ENCODE assay signal across 1 cellular context in the genomic region with DNA sequence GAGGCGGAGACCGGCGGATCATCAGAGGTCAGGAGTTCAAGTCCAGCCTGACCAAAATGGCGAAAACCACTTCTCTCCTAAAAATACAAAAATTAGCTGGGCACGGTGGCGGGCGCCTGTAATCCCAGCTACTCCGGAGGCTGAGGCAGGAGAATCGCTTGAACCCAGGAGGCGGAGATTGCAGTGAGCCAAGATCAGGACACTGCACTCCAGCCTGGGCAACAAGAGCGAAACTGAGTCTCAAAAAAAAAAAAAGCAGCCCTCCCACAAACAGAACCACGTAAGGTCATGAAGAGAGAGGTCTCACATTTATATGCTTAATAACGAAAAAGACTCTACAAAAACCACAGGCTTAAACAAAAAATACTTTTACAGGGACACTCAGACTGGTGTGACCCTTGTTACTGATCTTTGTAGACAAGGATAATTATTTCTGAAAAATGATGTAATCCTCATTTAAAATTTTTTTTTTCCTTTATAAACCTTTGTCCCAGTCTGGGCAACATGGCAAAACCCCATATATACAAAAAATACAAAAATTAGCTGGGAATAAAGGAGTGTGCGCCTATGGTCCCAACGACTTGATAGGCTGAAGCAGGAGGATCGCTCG.
A peak's percentile ranks its signal among the peaks of the same experiment; 100 is the strongest.
TF ChIP-seq lines count a peak whose summit lies in the region.

No MANE protein-coding gene starts in this region.

TF ChIP-seq in HepG2, 621 proteins besides CTCF, POLR2A, EP300 and RAD21 (continues in another document):
- TF ChIP-seq, protein P1, sequence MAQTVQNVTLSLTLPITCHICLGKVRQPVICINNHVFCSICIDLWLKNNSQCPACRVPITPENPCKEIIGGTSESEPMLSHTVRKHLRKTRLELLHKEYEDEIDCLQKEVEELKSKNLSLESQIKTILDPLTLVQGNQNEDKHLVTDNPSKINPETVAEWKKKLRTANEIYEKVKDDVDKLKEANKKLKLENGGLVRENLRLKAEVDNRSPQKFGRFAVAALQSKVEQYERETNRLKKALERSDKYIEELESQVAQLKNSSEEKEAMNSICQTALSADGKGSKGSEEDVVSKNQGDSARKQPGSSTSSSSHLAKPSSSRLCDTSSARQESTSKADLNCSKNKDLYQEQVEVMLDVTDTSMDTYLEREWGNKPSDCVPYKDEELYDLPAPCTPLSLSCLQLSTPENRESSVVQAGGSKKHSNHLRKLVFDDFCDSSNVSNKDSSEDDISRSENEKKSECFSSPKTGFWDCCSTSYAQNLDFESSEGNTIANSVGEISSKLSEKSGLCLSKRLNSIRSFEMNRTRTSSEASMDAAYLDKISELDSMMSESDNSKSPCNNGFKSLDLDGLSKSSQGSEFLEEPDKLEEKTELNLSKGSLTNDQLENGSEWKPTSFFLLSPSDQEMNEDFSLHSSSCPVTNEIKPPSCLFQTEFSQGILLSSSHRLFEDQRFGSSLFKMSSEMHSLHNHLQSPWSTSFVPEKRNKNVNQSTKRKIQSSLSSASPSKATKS (CRISPR knock-in tag; IDR thresholded peaks at IDR 0.05) = 0 out of 2 replicates have a peak, but pooled peaks have one; percentile 0
- TF ChIP-seq HDAC6 (IDR thresholded peaks at IDR 0.05; ENCODE audit: low read depth, low read length) (no peak), ZNF335 (CRISPR knock-in tag; IDR thresholded peaks at IDR 0.05) (no peak), ZKSCAN5 (CRISPR knock-in tag; IDR thresholded peaks at IDR 0.05) (0 out of 2 replicates have a peak, but pooled peaks have one; percentile 1), SRSF9 (IDR thresholded peaks at IDR 0.05; ENCODE audit: borderline replicate concordance, insufficient read depth, low read depth, low read length, poor library complexity, severe bottlenecking) (no peak), ZZZ3 (CRISPR knock-in tag; IDR thresholded peaks at IDR 0.05; ENCODE audit: borderline replicate concordance) (no peak), ZSCAN25 (CRISPR knock-in tag; IDR thresholded peaks at IDR 0.05) (no peak), TOE1 (CRISPR knock-in tag; IDR thresholded peaks at IDR 0.05) (no peak), SPEN (CRISPR knock-in tag; IDR thresholded peaks at IDR 0.05; ENCODE audit: low read depth) (no peak), PAWR (CRISPR knock-in tag; IDR thresholded peaks at IDR 0.05; ENCODE audit: borderline replicate concordance) (no peak), MED1 (CRISPR knock-in tag; IDR thresholded peaks at IDR 0.05) (no peak), ZNF343 (CRISPR knock-in tag; IDR thresholded peaks at IDR 0.05) (no peak), GLI4 (CRISPR knock-in tag; IDR thresholded peaks at IDR 0.05; ENCODE audit: borderline replicate concordance) (no peak; the same call in 1 of the 2 replicates), ZNF569 (CRISPR knock-in tag; IDR thresholded peaks at IDR 0.05; ENCODE audit: borderline replicate concordance) (0 out of 2 replicates have a peak, but pooled peaks have one; percentile 45), ZMYM2 (CRISPR knock-in tag; IDR thresholded peaks at IDR 0.05) (no peak), ZNF768 (CRISPR knock-in tag; IDR thresholded peaks at IDR 0.05) (no peak), KMT2A (CRISPR knock-in tag; IDR thresholded peaks at IDR 0.05) (no peak), ZNF709 (CRISPR knock-in tag; IDR thresholded peaks at IDR 0.05) (0 out of 2 replicates have a peak, but pooled peaks have one; percentile 44), CBFB (CRISPR knock-in tag; IDR thresholded peaks at IDR 0.05) (no peak), PRMT3 (CRISPR knock-in tag; IDR thresholded peaks at IDR 0.05; ENCODE audit: borderline replicate concordance, low read depth) (no peak), JARID2 (CRISPR knock-in tag; IDR thresholded peaks at IDR 0.05; ENCODE audit: insufficient replicate concordance) (no peak)
- TF ChIP-seq, protein P2, sequence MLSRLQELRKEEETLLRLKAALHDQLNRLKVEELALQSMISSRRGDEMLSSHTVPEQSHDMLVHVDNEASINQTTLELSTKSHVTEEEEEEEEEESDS (CRISPR knock-in tag; IDR thresholded peaks at IDR 0.05; ENCODE audit: borderline replicate concordance) = no peak
- TF ChIP-seq, protein P3, sequence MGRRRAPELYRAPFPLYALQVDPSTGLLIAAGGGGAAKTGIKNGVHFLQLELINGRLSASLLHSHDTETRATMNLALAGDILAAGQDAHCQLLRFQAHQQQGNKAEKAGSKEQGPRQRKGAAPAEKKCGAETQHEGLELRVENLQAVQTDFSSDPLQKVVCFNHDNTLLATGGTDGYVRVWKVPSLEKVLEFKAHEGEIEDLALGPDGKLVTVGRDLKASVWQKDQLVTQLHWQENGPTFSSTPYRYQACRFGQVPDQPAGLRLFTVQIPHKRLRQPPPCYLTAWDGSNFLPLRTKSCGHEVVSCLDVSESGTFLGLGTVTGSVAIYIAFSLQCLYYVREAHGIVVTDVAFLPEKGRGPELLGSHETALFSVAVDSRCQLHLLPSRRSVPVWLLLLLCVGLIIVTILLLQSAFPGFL (CRISPR knock-in tag; IDR thresholded peaks at IDR 0.05) = no peak
- TF ChIP-seq, protein P4, sequence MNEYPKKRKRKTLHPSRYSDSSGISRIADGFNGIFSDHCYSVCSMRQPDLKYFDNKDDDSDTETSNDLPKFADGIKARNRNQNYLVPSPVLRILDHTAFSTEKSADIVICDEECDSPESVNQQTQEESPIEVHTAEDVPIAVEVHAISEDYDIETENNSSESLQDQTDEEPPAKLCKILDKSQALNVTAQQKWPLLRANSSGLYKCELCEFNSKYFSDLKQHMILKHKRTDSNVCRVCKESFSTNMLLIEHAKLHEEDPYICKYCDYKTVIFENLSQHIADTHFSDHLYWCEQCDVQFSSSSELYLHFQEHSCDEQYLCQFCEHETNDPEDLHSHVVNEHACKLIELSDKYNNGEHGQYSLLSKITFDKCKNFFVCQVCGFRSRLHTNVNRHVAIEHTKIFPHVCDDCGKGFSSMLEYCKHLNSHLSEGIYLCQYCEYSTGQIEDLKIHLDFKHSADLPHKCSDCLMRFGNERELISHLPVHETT (CRISPR knock-in tag; conservative IDR thresholded peaks at IDR 0.05) = no peak
- TF ChIP-seq, protein P5, sequence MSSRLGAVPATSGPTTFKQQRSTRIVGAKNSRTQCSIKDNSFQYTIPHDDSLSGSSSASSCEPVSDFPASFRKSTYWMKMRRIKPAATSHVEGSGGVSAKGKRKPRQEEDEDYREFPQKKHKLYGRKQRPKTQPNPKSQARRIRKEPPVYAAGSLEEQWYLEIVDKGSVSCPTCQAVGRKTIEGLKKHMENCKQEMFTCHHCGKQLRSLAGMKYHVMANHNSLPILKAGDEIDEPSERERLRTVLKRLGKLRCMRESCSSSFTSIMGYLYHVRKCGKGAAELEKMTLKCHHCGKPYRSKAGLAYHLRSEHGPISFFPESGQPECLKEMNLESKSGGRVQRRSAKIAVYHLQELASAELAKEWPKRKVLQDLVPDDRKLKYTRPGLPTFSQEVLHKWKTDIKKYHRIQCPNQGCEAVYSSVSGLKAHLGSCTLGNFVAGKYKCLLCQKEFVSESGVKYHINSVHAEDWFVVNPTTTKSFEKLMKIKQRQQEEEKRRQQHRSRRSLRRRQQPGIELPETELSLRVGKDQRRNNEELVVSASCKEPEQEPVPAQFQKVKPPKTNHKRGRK (CRISPR knock-in tag; IDR thresholded peaks at IDR 0.05) = no peak
- TF ChIP-seq, protein P6, sequence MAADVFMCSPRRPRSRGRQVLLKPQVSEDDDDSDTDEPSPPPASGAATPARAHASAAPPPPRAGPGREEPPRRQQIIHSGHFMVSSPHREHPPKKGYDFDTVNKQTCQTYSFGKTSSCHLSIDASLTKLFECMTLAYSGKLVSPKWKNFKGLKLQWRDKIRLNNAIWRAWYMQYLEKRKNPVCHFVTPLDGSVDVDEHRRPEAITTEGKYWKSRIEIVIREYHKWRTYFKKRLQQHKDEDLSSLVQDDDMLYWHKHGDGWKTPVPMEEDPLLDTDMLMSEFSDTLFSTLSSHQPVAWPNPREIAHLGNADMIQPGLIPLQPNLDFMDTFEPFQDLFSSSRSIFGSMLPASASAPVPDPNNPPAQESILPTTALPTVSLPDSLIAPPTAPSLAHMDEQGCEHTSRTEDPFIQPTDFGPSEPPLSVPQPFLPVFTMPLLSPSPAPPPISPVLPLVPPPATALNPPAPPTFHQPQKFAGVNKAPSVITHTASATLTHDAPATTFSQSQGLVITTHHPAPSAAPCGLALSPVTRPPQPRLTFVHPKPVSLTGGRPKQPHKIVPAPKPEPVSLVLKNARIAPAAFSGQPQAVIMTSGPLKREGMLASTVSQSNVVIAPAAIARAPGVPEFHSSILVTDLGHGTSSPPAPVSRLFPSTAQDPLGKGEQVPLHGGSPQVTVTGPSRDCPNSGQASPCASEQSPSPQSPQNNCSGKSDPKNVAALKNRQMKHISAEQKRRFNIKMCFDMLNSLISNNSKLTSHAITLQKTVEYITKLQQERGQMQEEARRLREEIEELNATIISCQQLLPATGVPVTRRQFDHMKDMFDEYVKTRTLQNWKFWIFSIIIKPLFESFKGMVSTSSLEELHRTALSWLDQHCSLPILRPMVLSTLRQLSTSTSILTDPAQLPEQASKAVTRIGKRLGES (CRISPR knock-in tag; IDR thresholded peaks at IDR 0.05; ENCODE audit: borderline replicate concordance) = no peak
- TF ChIP-seq, protein P7, sequence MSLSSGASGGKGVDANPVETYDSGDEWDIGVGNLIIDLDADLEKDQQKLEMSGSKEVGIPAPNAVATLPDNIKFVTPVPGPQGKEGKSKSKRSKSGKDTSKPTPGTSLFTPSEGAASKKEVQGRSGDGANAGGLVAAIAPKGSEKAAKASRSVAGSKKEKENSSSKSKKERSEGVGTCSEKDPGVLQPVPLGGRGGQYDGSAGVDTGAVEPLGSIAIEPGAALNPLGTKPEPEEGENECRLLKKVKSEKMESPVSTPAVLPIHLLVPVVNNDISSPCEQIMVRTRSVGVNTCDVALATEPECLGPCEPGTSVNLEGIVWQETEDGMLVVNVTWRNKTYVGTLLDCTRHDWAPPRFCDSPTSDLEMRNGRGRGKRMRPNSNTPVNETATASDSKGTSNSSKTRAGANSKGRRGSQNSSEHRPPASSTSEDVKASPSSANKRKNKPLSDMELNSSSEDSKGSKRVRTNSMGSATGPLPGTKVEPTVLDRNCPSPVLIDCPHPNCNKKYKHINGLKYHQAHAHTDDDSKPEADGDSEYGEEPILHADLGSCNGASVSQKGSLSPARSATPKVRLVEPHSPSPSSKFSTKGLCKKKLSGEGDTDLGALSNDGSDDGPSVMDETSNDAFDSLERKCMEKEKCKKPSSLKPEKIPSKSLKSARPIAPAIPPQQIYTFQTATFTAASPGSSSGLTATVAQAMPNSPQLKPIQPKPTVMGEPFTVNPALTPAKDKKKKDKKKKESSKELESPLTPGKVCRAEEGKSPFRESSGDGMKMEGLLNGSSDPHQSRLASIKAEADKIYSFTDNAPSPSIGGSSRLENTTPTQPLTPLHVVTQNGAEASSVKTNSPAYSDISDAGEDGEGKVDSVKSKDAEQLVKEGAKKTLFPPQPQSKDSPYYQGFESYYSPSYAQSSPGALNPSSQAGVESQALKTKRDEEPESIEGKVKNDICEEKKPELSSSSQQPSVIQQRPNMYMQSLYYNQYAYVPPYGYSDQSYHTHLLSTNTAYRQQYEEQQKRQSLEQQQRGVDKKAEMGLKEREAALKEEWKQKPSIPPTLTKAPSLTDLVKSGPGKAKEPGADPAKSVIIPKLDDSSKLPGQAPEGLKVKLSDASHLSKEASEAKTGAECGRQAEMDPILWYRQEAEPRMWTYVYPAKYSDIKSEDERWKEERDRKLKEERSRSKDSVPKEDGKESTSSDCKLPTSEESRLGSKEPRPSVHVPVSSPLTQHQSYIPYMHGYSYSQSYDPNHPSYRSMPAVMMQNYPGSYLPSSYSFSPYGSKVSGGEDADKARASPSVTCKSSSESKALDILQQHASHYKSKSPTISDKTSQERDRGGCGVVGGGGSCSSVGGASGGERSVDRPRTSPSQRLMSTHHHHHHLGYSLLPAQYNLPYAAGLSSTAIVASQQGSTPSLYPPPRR (CRISPR knock-in tag; IDR thresholded peaks at IDR 0.05; ENCODE audit: borderline replicate concordance) = no peak
- TF ChIP-seq, protein P8, sequence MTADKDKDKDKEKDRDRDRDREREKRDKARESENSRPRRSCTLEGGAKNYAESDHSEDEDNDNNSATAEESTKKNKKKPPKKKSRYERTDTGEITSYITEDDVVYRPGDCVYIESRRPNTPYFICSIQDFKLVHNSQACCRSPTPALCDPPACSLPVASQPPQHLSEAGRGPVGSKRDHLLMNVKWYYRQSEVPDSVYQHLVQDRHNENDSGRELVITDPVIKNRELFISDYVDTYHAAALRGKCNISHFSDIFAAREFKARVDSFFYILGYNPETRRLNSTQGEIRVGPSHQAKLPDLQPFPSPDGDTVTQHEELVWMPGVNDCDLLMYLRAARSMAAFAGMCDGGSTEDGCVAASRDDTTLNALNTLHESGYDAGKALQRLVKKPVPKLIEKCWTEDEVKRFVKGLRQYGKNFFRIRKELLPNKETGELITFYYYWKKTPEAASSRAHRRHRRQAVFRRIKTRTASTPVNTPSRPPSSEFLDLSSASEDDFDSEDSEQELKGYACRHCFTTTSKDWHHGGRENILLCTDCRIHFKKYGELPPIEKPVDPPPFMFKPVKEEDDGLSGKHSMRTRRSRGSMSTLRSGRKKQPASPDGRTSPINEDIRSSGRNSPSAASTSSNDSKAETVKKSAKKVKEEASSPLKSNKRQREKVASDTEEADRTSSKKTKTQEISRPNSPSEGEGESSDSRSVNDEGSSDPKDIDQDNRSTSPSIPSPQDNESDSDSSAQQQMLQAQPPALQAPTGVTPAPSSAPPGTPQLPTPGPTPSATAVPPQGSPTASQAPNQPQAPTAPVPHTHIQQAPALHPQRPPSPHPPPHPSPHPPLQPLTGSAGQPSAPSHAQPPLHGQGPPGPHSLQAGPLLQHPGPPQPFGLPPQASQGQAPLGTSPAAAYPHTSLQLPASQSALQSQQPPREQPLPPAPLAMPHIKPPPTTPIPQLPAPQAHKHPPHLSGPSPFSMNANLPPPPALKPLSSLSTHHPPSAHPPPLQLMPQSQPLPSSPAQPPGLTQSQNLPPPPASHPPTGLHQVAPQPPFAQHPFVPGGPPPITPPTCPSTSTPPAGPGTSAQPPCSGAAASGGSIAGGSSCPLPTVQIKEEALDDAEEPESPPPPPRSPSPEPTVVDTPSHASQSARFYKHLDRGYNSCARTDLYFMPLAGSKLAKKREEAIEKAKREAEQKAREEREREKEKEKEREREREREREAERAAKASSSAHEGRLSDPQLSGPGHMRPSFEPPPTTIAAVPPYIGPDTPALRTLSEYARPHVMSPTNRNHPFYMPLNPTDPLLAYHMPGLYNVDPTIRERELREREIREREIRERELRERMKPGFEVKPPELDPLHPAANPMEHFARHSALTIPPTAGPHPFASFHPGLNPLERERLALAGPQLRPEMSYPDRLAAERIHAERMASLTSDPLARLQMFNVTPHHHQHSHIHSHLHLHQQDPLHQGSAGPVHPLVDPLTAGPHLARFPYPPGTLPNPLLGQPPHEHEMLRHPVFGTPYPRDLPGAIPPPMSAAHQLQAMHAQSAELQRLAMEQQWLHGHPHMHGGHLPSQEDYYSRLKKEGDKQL (CRISPR knock-in tag; IDR thresholded peaks at IDR 0.05; ENCODE audit: low read depth) = no peak
